Comparison of ENCODE assay signal across 9 cellular contexts in the genomic region with DNA sequence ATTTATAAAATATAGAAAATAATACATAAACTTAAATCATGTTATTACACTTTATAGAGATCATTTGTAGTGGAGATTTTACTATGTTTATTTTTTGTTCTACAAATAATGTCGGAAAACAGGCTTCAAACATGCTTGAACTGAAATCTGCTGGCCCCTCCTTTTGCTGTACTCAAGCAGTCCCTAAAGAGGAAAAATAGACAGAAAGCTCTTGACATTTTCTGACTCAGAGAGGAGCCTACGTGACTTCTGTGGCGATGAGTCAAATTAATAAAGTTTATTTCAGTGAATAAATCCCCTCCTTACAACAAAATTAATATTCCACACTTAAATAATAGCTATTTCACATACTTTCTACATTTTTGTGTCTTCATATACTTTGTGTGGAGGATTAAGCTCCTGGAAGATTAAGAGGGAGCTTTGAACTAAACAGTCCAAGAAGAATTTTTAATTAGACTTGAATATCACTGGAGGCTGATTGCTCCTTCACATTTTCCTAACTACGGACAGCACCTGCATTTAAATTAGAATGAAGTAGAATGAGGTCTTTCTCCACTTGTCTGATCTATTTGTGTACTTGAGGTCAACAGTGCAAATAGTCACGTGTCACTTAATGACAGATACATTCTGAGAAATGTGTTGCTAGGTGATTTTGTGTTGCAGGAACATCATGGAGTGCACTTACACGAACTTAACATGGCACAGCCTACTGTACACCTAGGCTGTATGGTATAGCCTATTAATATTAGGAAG. TPM values are rescaled to one million over a fixed set of nuclear protein-coding genes. Genes with fewer than 3 reads are reported as not detected.
DNase-seq lines count a peak whose midpoint lies in the region; ATAC-seq, FAIRE-seq and TF ChIP-seq lines count a peak whose summit lies in the region.
"Had no signal": no experiment of that assay in that cellular context is flagged by ENCODE, and none has a peak within 500 bp of the region (broad histone marks: within the 10 kb centered on the region; RNA-seq: fewer than 3 reads in every experiment).

No MANE protein-coding gene starts in this region.

- no peaks in the 10 kb centered on the region for H3K36me3 ChIP-seq in WERI-Rb-1

- DNase-seq in A549 (ENCODE audit: low read depth in 1 of 2, low spot score in 1 of 2) = no peak
- DNase-seq in NCI-H2029 treated with DMSO at 0.1 percent for 48 hours (lab: John Stamatoyannopoulos, UW) = peak; percentile 96
- peak; percentile 76 for DNase-seq in epithelial cell of esophagus (ENCODE audit: low read depth)
- no peak for DNase-seq in WERI-Rb-1
- no peak for DNase-seq in dedifferentiated amniotic fluid mesenchymal stem cell (ENCODE audit: extremely low spot score)
- DNase-seq in NK-92 (lab: John Stamatoyannopoulos, UW; ENCODE audit: unreplicated experiment) = no peak
- DNase-seq: nephron progenitor cell had no signal

- TF ChIP-seq POLR2A in A549 (IDR thresholded peaks at IDR 0.05; ENCODE audit: low read length) = no peak

- no peak for FAIRE-seq in A549 (lab: Jason Lieb, UNC)

- TF ChIP-seq RAD21 in A549 (conservative IDR thresholded peaks at IDR 0.05 in 1 of 2, IDR thresholded peaks at IDR 0.05 in 1 of 2) = no peak

- ATAC-seq in A549 (no peak), GM21390 (IDR thresholded peaks at IDR 0.05; ENCODE audit: unreplicated experiment) (peak; percentile 64), GM19324 (IDR thresholded peaks at IDR 0.05; ENCODE audit: low FRiP score, unreplicated experiment) (no peak)

- POLR2A ChIA-PET in A549 (lab: Yijun Ruan, JAX) = no interaction called here

- H3K9me3 ChIP-seq in A549 (no peaks in the 10 kb centered on the region), WERI-Rb-1 (ENCODE audit: severe bottlenecking) (no peaks in the 10 kb centered on the region)

- no peak overlapping the region for H3K4me3 ChIP-seq in A549
- no peak overlapping the region for H3K4me3 ChIP-seq in epithelial cell of esophagus (ENCODE audit: low read length)
- no peak overlapping the region for H3K4me3 ChIP-seq in WERI-Rb-1 (ENCODE audit: low read depth, low read length)

- TF ChIP-seq CTCF in A549 (IDR thresholded peaks at IDR 0.05) (no peak), epithelial cell of esophagus (IDR thresholded peaks at IDR 0.05; ENCODE audit: insufficient read depth, low read depth, low read length, missing control alignments) (no peak), WERI-Rb-1 (IDR thresholded peaks at IDR 0.05; ENCODE audit: low read depth, low read length) (no peak)

- H3K27me3 ChIP-seq in WERI-Rb-1 (ENCODE audit: insufficient read depth, low read depth, severe bottlenecking) = peaks cover 4% of the 10 kb centered on the region

- no peak for TF ChIP-seq EP300 in A549 (IDR thresholded peaks at IDR 0.05)

- no peak overlapping the region for H3K27ac ChIP-seq in A549
- no peak overlapping the region for H3K27ac ChIP-seq in WERI-Rb-1

- CTCF ChIA-PET in A549 (lab: Yijun Ruan, JAX) = interaction anchor here (1.5 kb wide), 1 partner anchor 9 kb away, joined by 3 read pairs; no protein-coding TSS in a partner anchor

- no peak overlapping the region for H3K4me2 ChIP-seq in A549

- 19% methylated on average over 6 of the region's 6 CpGs for WGBS in A549 (ENCODE audit: missing lambda C conversion rate)

- H3K4me1 ChIP-seq in A549 = no peaks in the 10 kb centered on the region

TF ChIP-seq in A549, 52 proteins besides CTCF, POLR2A, EP300 and RAD21:
- no peak for TF ChIP-seq ZSCAN20 (CRISPR knock-in tag; IDR thresholded peaks at IDR 0.05)
- TF ChIP-seq, protein P1, sequence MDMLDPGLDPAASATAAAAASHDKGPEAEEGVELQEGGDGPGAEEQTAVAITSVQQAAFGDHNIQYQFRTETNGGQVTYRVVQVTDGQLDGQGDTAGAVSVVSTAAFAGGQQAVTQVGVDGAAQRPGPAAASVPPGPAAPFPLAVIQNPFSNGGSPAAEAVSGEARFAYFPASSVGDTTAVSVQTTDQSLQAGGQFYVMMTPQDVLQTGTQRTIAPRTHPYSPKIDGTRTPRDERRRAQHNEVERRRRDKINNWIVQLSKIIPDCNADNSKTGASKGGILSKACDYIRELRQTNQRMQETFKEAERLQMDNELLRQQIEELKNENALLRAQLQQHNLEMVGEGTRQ (IDR thresholded peaks at IDR 0.05) = 0 out of 2 replicates have a peak, but pooled peaks have one; percentile 18
TF ChIP-seq in A549: peak in this region for 1.

RNA-seq across cellular contexts. Expression of a gene that starts 1.7 kb away (rescaled TPM):
- not detected in 2 replicates for polyA plus RNA-seq in A549 (2011; rRNA removed)
- not detected in 2 replicates for polyA plus RNA-seq in A549 (2012; cell fraction: cytosol; rRNA removed)
- polyA plus RNA-seq in A549 (2012; cell fraction: nucleus; rRNA removed) = not detected in 2 replicates
- not detected in 3 replicates for polyA plus RNA-seq in A549 (2017; fragmentation: RNase III; extraction: RNeasy Plus Mini Kit Qiagen cat#74134 plus additional on column Dnase treatment)
- not detected in 2 replicates for polyA minus RNA-seq in A549 (2011; rRNA and poly(A)+ RNA removed)

RNA-seq across cellular contexts. Expression of a gene that starts 47.2 kb away (rescaled TPM):
- polyA plus RNA-seq in A549 (2011; rRNA removed) (not detected in 2 replicates), A549 (2017; fragmentation: RNase III; extraction: RNeasy Plus Mini Kit Qiagen cat#74134 plus additional on column Dnase treatment) (not detected in 3 replicates)
- polyA plus RNA-seq in A549 (2012; cell fraction: cytosol; rRNA removed) = not detected in 2 replicates
- not detected in 2 replicates for polyA plus RNA-seq in A549 (2012; cell fraction: nucleus; rRNA removed)
- not detected in 2 replicates for polyA minus RNA-seq in A549 (2011; rRNA and poly(A)+ RNA removed)

Comparison
In these comparisons a context has a peak if more than half of its experiments do, and no peak if none do; other contexts are left out.
1. DNase-seq: peak in NCI-H2029 treated with DMSO at 0.1 percent for 48 hours (single experiment) and epithelial cell of esophagus (single experiment); none in A549 (0 of 2), WERI-Rb-1 (single experiment), dedifferentiated amniotic fluid mesenchymal stem cell (single experiment) and NK-92 (single experiment).